ENCODE assay signal across 20 cellular contexts in genomic region chr1:103516283-103516682, GRCh38.
"Had no signal": no experiment of that assay in that cellular context is flagged by ENCODE, and none has a peak within 500 bp of the region (broad histone marks: within the 10 kb centered on the region; RNA-seq: fewer than 3 reads in every experiment).

No MANE protein-coding gene starts in this region.

- DNase-seq: activated CD8-positive, alpha-beta memory T cell treated with anti-CD3 and anti-CD28 coated beads, Interleukin-2, amount 50 U/mL, for 48 hours; aorta; effector CD4-positive, alpha-beta T cell; heart right ventricle; left ventricle myocardium inferior; occipital lobe; posterior cingulate gyrus; sigmoid colon; stimulated activated CD4-positive, alpha-beta T cell treated with anti-CD3 and anti-CD28 coated beads, Interleukin-4, amount 100 ng/mL, for 24 hours; stimulated activated naive CD4-positive, alpha-beta T cell; SW 1271; T-helper 2 cell; transverse colon; uterus had no signal

- ATAC-seq: esophagus mucosa, gastroesophageal sphincter, heart right ventricle had no signal

- H3K9me3 ChIP-seq: gastroesophageal sphincter, sigmoid colon, SJSA1, transverse colon, uterus had no signal

- H3K36me3 ChIP-seq: gastroesophageal sphincter, heart right ventricle, left ventricle myocardium inferior, sigmoid colon, SJSA1, suprapubic skin, transverse colon, uterus had no signal

- FAIRE-seq: bronchial epithelial cell had no signal

- H3K27ac ChIP-seq: gastroesophageal sphincter, heart right ventricle, left ventricle myocardium inferior, sigmoid colon, SJSA1, suprapubic skin, transverse colon, uterus, VCaP had no signal

- H3K4me1 ChIP-seq: gastroesophageal sphincter, heart right ventricle, sigmoid colon, suprapubic skin, transverse colon had no signal

- H3K27me3 ChIP-seq: gastroesophageal sphincter, heart right ventricle, sigmoid colon, SJSA1, suprapubic skin, transverse colon, uterus had no signal

- H3K4me3 ChIP-seq: gastroesophageal sphincter, heart right ventricle, left ventricle myocardium inferior, sigmoid colon, SJSA1, suprapubic skin, transverse colon, uterus had no signal
